16 cellular contexts compared by ENCODE assay signal in the genomic region with DNA sequence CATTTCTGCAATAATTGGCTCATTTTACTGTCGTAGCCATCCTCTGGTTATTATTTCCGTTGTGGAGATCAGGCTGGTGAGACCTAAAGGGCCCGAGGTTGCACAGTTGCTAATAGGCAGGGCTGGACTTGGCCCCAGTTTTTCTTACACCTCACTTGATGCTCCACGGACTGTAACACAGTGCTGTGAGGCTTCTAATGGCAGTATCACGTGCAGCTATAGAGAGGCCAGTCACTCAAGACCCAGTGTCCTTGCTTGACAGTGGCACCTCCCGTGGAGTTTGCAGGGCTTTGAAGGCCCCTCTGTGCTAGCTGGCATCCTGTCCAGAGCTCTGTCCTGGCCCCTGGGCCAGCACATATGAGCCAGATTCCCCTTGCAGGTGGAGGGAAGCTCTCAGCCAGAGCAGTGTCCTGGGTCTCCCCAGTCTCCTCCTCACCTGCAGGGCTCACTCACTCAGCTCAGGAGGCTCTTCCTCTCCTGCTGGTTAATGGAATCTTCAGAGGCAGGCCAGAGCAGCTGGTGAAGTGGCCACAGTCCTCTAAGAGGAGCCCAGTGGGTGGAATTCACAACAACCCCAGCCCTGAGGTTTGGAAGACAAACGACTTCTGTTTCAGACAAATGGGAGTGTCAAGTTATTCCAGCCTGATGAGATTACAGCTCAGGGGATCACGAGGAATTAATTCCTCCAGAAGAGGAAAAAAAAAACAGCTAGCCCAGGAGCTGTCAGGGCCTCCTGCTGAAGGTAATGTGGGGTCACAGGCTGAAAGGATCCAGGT.
DNase-seq lines count a peak whose midpoint lies in the region; ATAC-seq and TF ChIP-seq lines count a peak whose summit lies in the region.
"Had no signal": no experiment of that assay in that cellular context is flagged by ENCODE, and none has a peak within 500 bp of the region (broad histone marks: within the 10 kb centered on the region; RNA-seq: fewer than 3 reads in every experiment).

No MANE protein-coding gene starts in this region.

- POLR2A ChIA-PET in HEK293 (lab: Yijun Ruan, JAX): no interaction called here

- no peak for TF ChIP-seq CTCF in HEK293 (tag by site-specific recombination; IDR thresholded peaks at IDR 0.05)

- H3K36me3 ChIP-seq in HEK293 (ENCODE audit: control insufficient read depth in 2 of 2, insufficient read depth in 1 of 2, low read length in 2 of 2): no peaks in the 10 kb centered on the region
- no peaks in the 10 kb centered on the region for H3K36me3 ChIP-seq in esophagus (ENCODE audit: control insufficient read depth in 2 of 2, insufficient read depth in 2 of 2, low read length in 1 of 2)
- H3K36me3 ChIP-seq: left lung had no signal

- H3K9me3 ChIP-seq in HEK293 (ENCODE audit: control insufficient read depth, insufficient read depth, low read depth, low read length) (no peaks in the 10 kb centered on the region), esophagus (ENCODE audit: control insufficient read depth in 2 of 2, insufficient read depth in 1 of 2, low read depth in 1 of 2, low read length in 1 of 2) (no peaks in the 10 kb centered on the region)

- DNase-seq in NCI-H69 (lab: John Stamatoyannopoulos, UW) (peak; percentile 34), renal cortical epithelial cell (ENCODE audit: low read depth) (peak; percentile 23), DMS53 treated with DMSO at 0.1 percent for 48 hours (lab: John Stamatoyannopoulos, UW; ENCODE audit: unreplicated experiment) (no peak), NCI-H2081 treated with DMSO at 0.1 percent for 48 hours (lab: John Stamatoyannopoulos, UW) (no peak), NCI-H1694 (lab: John Stamatoyannopoulos, UW) (no peak)
- DNase-seq: activated CD4-positive, alpha-beta T cell treated with anti-CD3 and anti-CD28 coated beads, Interleukin-2, amount 10 ng/mL, durations not matched to agents 7 days and 5 days; activated naive CD4-positive, alpha-beta T cell treated with Interleukin-2 at 50 U/mL for 16 hours; AML-193; dorsolateral prefrontal cortex; left lung; naive thymus-derived CD8-positive, alpha-beta T cell; NCI-H2029; SIG-M5 had no signal

- no peaks in the 10 kb centered on the region for H3K4me1 ChIP-seq in HEK293 (ENCODE audit: control insufficient read depth, insufficient read depth, low read length)
- peaks cover 0 to 5% of the 10 kb centered on the region in 2 donors for H3K4me1 ChIP-seq in esophagus (ENCODE audit: control insufficient read depth in 2 of 2, insufficient read depth in 2 of 2, low read length in 1 of 2)
- H3K4me1 ChIP-seq: left lung had no signal

- H3K27me3 ChIP-seq in esophagus (ENCODE audit: control insufficient read depth in 1 of 2, insufficient read depth in 2 of 2, low read length in 2 of 2): no peaks in the 10 kb centered on the region
- H3K27me3 ChIP-seq: left lung had no signal

- no peak overlapping the region for H3K27ac ChIP-seq in HEK293 (ENCODE audit: extremely low read depth, low read depth, low read length)
- H3K27ac ChIP-seq in esophagus (ENCODE audit: low read depth in 2 of 2, low read length in 1 of 2): peak overlapping the region; percentile 8 to 54
- H3K27ac ChIP-seq: dorsolateral prefrontal cortex, left lung had no signal

- CTCF ChIA-PET in HEK293 (lab: Yijun Ruan, JAX): no interaction called here

- 62 to 66% methylated on average over 8 of the region's 8 CpGs for WGBS in esophagus, 2 donors

- H3K4me3 ChIP-seq in HEK293 (ENCODE audit: low read depth, low read length): no peak overlapping the region
- H3K4me3 ChIP-seq in esophagus (ENCODE audit: low read depth in 1 of 2, low read length in 2 of 2): no peak overlapping the region
- H3K4me3 ChIP-seq: dorsolateral prefrontal cortex, left lung had no signal

- no peak for ATAC-seq in HG02678 (IDR thresholded peaks at IDR 0.05; ENCODE audit: unreplicated experiment)
- ATAC-seq: left lung; naive thymus-derived CD8-positive, alpha-beta T cell had no signal

TF ChIP-seq in HEK293, 187 proteins besides CTCF, POLR2A, EP300 and RAD21:
- TF ChIP-seq ZIC2 (tag by site-specific recombination; IDR thresholded peaks at IDR 0.05) (peak; percentile 79), ZNF223 (tag by site-specific recombination; IDR thresholded peaks at IDR 0.05) (no peak)

Comparison
In these comparisons a context has a peak if more than half of its experiments do, and no peak if none do; other contexts are left out.
1. DNase-seq: peak in NCI-H69 (single experiment) and renal cortical epithelial cell (single experiment); none in DMS53 treated with DMSO at 0.1 percent for 48 hours (single experiment), NCI-H2081 treated with DMSO at 0.1 percent for 48 hours (single experiment) and NCI-H1694 (single experiment).